In the genomic region with DNA sequence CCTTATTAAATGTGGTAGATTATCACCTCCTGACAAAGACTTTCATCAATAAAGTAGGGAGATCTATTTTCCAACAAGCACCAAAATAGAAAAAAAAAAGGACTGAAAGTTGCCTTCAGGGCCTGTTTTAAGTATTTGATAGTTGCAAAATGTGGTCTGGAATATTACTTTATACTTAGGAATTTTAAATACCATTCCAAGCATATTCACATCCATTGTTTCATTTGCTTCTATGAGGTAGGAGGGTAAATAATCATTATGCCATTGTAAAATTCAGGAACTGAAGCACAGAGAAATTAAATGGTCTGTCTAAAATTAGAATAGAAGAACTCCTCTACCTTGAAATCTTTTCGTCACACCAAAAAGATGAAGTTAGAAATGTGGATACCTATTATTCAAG, we compare ENCODE assay signal across 18 cellular contexts.
"Had no signal": no experiment of that assay in that cellular context is flagged by ENCODE, and none has a peak within 500 bp of the region (broad histone marks: within the 10 kb centered on the region; RNA-seq: fewer than 3 reads in every experiment).

No MANE protein-coding gene starts in this region.

- H3K4me1 ChIP-seq: foreskin keratinocyte, transverse colon had no signal

- H3K36me3 ChIP-seq: transverse colon had no signal

- H3K9me3 ChIP-seq: transverse colon had no signal

- DNase-seq: activated naive CD8-positive, alpha-beta T cell treated with anti-CD3 and anti-CD28 coated beads, Interleukin-2, amount 10 ng/mL, durations not matched to agents 7 days and 5 days; anterior cingulate cortex; dorsolateral prefrontal cortex; endodermal cell; erythroblast; foreskin keratinocyte; glutamatergic neuron; kidney glomerular epithelial cell; mesendoderm; stimulated activated CD4-positive, alpha-beta T cell treated with anti-CD3 and anti-CD28 coated beads, Interleukin-4, amount 100 ng/mL, for 24 hours; stimulated activated naive CD4-positive, alpha-beta T cell treated with Interleukin-2 at 50 U/mL for 16 hours; T-helper 9 cell; transverse colon had no signal

- ATAC-seq: activated CD4-positive, CD25-positive, alpha-beta regulatory T cell treated with anti-CD3 and anti-CD28 coated beads, Interleukin-2, amount 50 U/mL, for 24 hours; foreskin keratinocyte; natural killer cell treated with Interleukin-12 subunit alpha and Interleukin-12 subunit beta and Interleukin-15 and Interleukin-18, amount 100 ng/mL, for 72 hours had no signal

- H3K27ac Mint-ChIP-seq: activated naive CD8-positive, alpha-beta T cell treated with anti-CD3 and anti-CD28 coated beads, Interleukin-2, amount 10 ng/mL, durations not matched to agents 7 days and 5 days; activated T-helper 1 cell treated with anti-CD3 and anti-CD28 coated beads, Interleukin-12 subunit alpha, Interleukin-12 subunit beta, Interleukin-2, Interleukin-4 antibody, amounts not matched to agents 30 ng/mL and 10 ng/mL and 1 ng/mL, durations not matched to agents 14 hours and 24 hours and 36 hours; endodermal cell; natural killer cell treated with Interleukin-12 subunit alpha and Interleukin-12 subunit beta and Interleukin-15 and Interleukin-18, amount 100 ng/mL, for 72 hours had no signal

- H3K27me3 Mint-ChIP-seq: activated naive CD8-positive, alpha-beta T cell treated with anti-CD3 and anti-CD28 coated beads, Interleukin-2, amount 10 ng/mL, durations not matched to agents 7 days and 5 days; natural killer cell treated with Interleukin-12 subunit alpha and Interleukin-12 subunit beta and Interleukin-15 and Interleukin-18, amount 100 ng/mL, for 72 hours had no signal

- FAIRE-seq: bronchial epithelial cell had no signal

- H3K4me3 ChIP-seq: dorsolateral prefrontal cortex, skin epidermis, transverse colon had no signal

- H3K27me3 ChIP-seq: dorsolateral prefrontal cortex, foreskin keratinocyte, transverse colon had no signal

- H3K36me3 Mint-ChIP-seq: natural killer cell treated with Interleukin-12 subunit alpha and Interleukin-12 subunit beta and Interleukin-15 and Interleukin-18, amount 100 ng/mL, for 72 hours had no signal

- H3K4me3 Mint-ChIP-seq: activated naive CD8-positive, alpha-beta T cell treated with anti-CD3 and anti-CD28 coated beads, Interleukin-2, amount 10 ng/mL, durations not matched to agents 7 days and 5 days; activated T-helper 1 cell treated with anti-CD3 and anti-CD28 coated beads, Interleukin-12 subunit alpha, Interleukin-12 subunit beta, Interleukin-2, Interleukin-4 antibody, amounts not matched to agents 30 ng/mL and 10 ng/mL and 1 ng/mL, durations not matched to agents 14 hours and 24 hours and 36 hours; endodermal cell; natural killer cell treated with Interleukin-12 subunit alpha and Interleukin-12 subunit beta and Interleukin-15 and Interleukin-18, amount 100 ng/mL, for 72 hours had no signal

- H3K27ac ChIP-seq: dorsolateral prefrontal cortex, foreskin keratinocyte, skin epidermis, transverse colon had no signal

- H3K4me1 Mint-ChIP-seq: activated naive CD8-positive, alpha-beta T cell treated with anti-CD3 and anti-CD28 coated beads, Interleukin-2, amount 10 ng/mL, durations not matched to agents 7 days and 5 days; endodermal cell had no signal

- H3K9me3 Mint-ChIP-seq: activated naive CD8-positive, alpha-beta T cell treated with anti-CD3 and anti-CD28 coated beads, Interleukin-2, amount 10 ng/mL, durations not matched to agents 7 days and 5 days; endodermal cell; natural killer cell treated with Interleukin-12 subunit alpha and Interleukin-12 subunit beta and Interleukin-15 and Interleukin-18, amount 100 ng/mL, for 72 hours had no signal
